In the genomic region with DNA sequence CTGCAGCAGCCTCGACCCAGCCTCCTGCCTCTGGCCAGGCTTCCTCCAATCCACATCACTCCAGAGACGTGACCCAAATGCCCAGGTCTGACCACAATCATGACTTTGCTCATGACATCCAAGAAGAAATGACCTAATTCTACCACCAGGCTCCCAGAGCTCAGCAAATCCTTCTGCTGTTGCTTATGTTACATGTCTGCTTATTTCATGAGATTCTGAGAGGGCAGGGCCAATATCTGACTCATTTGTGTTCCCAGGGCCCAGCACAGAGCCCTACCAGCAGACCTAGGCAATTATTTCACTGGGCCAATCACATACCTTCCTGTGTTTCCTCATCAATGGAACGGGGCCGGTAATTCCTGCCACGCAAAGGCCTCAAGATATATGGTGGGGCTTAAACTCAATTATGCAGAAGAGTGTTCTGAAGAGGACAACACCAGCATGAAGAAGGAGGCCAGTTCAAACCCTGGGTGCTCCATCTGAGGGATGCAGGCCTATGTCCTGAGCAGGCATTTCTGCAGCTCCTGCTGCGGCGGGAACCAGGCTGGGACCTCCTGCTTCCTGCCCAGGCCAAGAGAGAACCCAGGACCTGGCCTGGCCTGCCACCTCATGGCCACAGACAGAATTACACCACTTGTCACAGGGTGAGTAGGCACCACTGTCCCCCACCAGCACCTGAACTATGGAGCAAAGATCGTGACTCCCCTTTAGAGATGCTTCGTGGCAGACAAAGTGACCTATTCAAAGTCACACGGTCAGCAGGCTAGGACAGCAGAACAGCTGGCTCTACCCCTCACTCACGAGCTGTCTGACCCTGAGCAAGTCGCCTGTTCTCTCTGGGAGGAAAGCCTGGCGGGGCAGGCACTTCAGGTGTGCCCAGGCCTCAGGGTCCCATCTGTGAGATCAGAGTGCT, we compare ENCODE assay signal across 8 cellular contexts. TPM values are rescaled to one million over a fixed set of nuclear protein-coding genes. Genes with fewer than 3 reads are reported as not detected.
A peak's percentile ranks its signal among the peaks of the same experiment; 100 is the strongest.
DNase-seq lines count a peak whose midpoint lies in the region; ATAC-seq and TF ChIP-seq lines count a peak whose summit lies in the region.

No MANE protein-coding gene starts in this region.

- dilution Hi-C loops in IMR-90 (cut with HindIII; ENCODE audit: low sequenced_read_pairs, unreplicated experiment): no loop called here

- peak overlapping the region; percentile 68; the same call in 1 of the 2 replicates for H2AK5ac ChIP-seq in IMR-90 (ENCODE audit: low read depth, low read length)

- no peaks in the 10 kb centered on the region for H3K9me1 ChIP-seq in IMR-90 (ENCODE audit: insufficient read depth, low read length)

- DNase-seq in AG04449 (ENCODE audit: low read depth, low spot score): peak; percentile 52
- peak; percentile 91 for DNase-seq in IMR-90
- DNase-seq in activated gamma-delta T cell treated with anti-CD3 and anti-CD28 coated beads, Interleukin-2, amount 50 U/mL, for 16 hours (ENCODE audit: low read depth): peak; percentile 77
- peak; percentile 56 for DNase-seq in foreskin melanocyte
- DNase-seq in osteoblast (ENCODE audit: insufficient read length, low spot score, missing footprints): peak; percentile 97
- peak; percentile 90 to 94 for DNase-seq in suprapubic skin (ENCODE audit: low spot score in 2 of 2)

- in situ Hi-C loops in IMR-90 (cut with MboI; ENCODE audit: low sequenced_read_pairs): loop anchor here (5.0 kb wide), 1 partner anchor 244 kb away; a partner anchor contains a TSS

- no peak overlapping the region for H3K56ac ChIP-seq in IMR-90 (ENCODE audit: extremely low read depth, insufficient read depth, low read length)

- peak overlapping the region; percentile 48 for H2AK9ac ChIP-seq in IMR-90 (replicated peaks; ENCODE audit: low read depth, low read length, poor library complexity)

- H3K79me1 ChIP-seq in IMR-90 (ENCODE audit: low read depth in 1 of 2, low read length in 2 of 2): peaks cover 5 to 24% of the 10 kb centered on the region in 2 experiments

- no peak overlapping the region for H3K4me3 ChIP-seq in AG04449 (ENCODE audit: low read depth, low read length)
- H3K4me3 ChIP-seq in IMR-90 (ENCODE audit: insufficient read depth, low read depth, low read length): no peak overlapping the region
- no peak overlapping the region for H3K4me3 ChIP-seq in osteoblast (ENCODE audit: insufficient read depth, low read length)
- H3K4me3 ChIP-seq in suprapubic skin: no peak overlapping the region

- ATAC-seq in GM18867 (IDR thresholded peaks at IDR 0.05; ENCODE audit: unreplicated experiment): peak; percentile 30
- peak; percentile 95 for ATAC-seq in IMR-90 (ENCODE audit: low read depth)

- H3K79me2 ChIP-seq in osteoblast (ENCODE audit: insufficient read depth, low read length): peaks cover 6% of the 10 kb centered on the region

- H3K14ac ChIP-seq in IMR-90 (replicated peaks; ENCODE audit: low read depth, low read length): no peak overlapping the region

- TF ChIP-seq RAD21 in IMR-90 (IDR thresholded peaks at IDR 0.05; ENCODE audit: low read length): peak; percentile 98

- H2BK15ac ChIP-seq in IMR-90 (ENCODE audit: low read depth, low read length): no peak overlapping the region

- H2BK120ac ChIP-seq in IMR-90 (ENCODE audit: low read depth, low read length): no peak overlapping the region

- POLR2A ChIA-PET in AG04449 (lab: Yijun Ruan, JAX): interaction anchor here (1.0 kb wide), 1 partner anchor 242 kb away, joined by 3 read pairs; no protein-coding TSS in a partner anchor
- POLR2A ChIA-PET in IMR-90 (lab: Charles Lee; ENCODE audit: unreplicated experiment): interaction anchor here (0.5 kb wide), 1 partner anchor 226 kb away, joined by 3 read pairs; no protein-coding TSS in a partner anchor

- peak overlapping the region; percentile 5 for H2BK5ac ChIP-seq in IMR-90 (ENCODE audit: low read depth, low read length, poor library complexity, severe bottlenecking)

- TF ChIP-seq POLR2A in IMR-90 (IDR thresholded peaks at IDR 0.05; ENCODE audit: low read depth, low read length) (peak; percentile 65; the same call in 1 of the 2 replicates), Raji (IDR thresholded peaks at IDR 0.05; ENCODE audit: insufficient read depth, low read depth, low read length) (peak; percentile 24; the same call in 1 of the 2 replicates), suprapubic skin (IDR thresholded peaks at IDR 0.05) (no peak)

- no TSS peak for BruUV-seq in IMR-90 (replicated peaks; lab: Mats Ljungman, UMichigan)

- H3K4me1 ChIP-seq in IMR-90 (ENCODE audit: control insufficient read depth, insufficient read depth, low read length): peaks cover 14% of the 10 kb centered on the region
- H3K4me1 ChIP-seq in osteoblast (ENCODE audit: insufficient read depth, low read length): peaks cover 26% of the 10 kb centered on the region
- peaks cover 24% of the 10 kb centered on the region for H3K4me1 ChIP-seq in suprapubic skin

- H3K9ac ChIP-seq in IMR-90 (ENCODE audit: low read depth, low read length): no peak overlapping the region

- H3K9me3 ChIP-seq in IMR-90 (ENCODE audit: control insufficient read depth, insufficient read depth, low read length) (no peaks in the 10 kb centered on the region), osteoblast (ENCODE audit: low read depth, low read length) (no peaks in the 10 kb centered on the region), suprapubic skin (no peaks in the 10 kb centered on the region)

- no peak overlapping the region for H3K27ac ChIP-seq in IMR-90 (ENCODE audit: insufficient read depth, low read length)
- H3K27ac ChIP-seq in osteoblast (ENCODE audit: low read depth, low read length): peak overlapping the region; percentile 81
- peak overlapping the region; percentile 86 for H3K27ac ChIP-seq in suprapubic skin

- H3K4me2 ChIP-seq in IMR-90 (ENCODE audit: low read depth, low read length) (0 out of 2 replicates have a peak overlapping the region, but pooled peaks have one; percentile 35), osteoblast (ENCODE audit: insufficient read depth, low read length) (peak overlapping the region; percentile 45)

- peak overlapping the region in 1 of 2 experiments; percentile 16; a peak in 1 of 4 replicates for H4K8ac ChIP-seq in IMR-90 (ENCODE audit: low read depth in 2 of 2, low read length in 2 of 2)

- H2AFZ ChIP-seq in IMR-90 (replicated peaks; ENCODE audit: low read length, poor library complexity): peak overlapping the region; percentile 71
- peak overlapping the region; percentile 58 for H2AFZ ChIP-seq in osteoblast (ENCODE audit: low read length)

- H3K23ac ChIP-seq in IMR-90 (ENCODE audit: low read depth, low read length): no peak overlapping the region

- no peak overlapping the region for H4K5ac ChIP-seq in IMR-90 (ENCODE audit: low read depth, low read length)

- no peak overlapping the region for H4K91ac ChIP-seq in IMR-90 (ENCODE audit: insufficient read depth, low read depth, low read length)

- no peak overlapping the region for H3K4ac ChIP-seq in IMR-90 (ENCODE audit: low read depth, low read length)

- H3K27me3 ChIP-seq in IMR-90 (ENCODE audit: control insufficient read depth, insufficient read depth, low read length) (no peaks in the 10 kb centered on the region), osteoblast (ENCODE audit: insufficient read depth, low read length) (no peaks in the 10 kb centered on the region), suprapubic skin (no peaks in the 10 kb centered on the region)

- H4K20me1 ChIP-seq in IMR-90 (ENCODE audit: insufficient read depth, low read length) (peaks cover 6% of the 10 kb centered on the region; the same call in 1 of the 2 replicates), osteoblast (ENCODE audit: insufficient read depth, low read length) (peaks cover 5% of the 10 kb centered on the region)

- H3K18ac ChIP-seq in IMR-90 (ENCODE audit: low read depth, low read length): no peak overlapping the region

- TF ChIP-seq EP300 in suprapubic skin (IDR thresholded peaks at IDR 0.05): no peak

- 100% methylated on average over 1 of the region's 13 CpGs; no CpG with 5 or more reads in 1 of the 2 experiments for WGBS in IMR-90 (ENCODE audit: extremely low coverage in 2 of 2, insufficient read length in 1 of 2), 2 experiments
- WGBS in suprapubic skin: 42% methylated on average over 13 of the region's 13 CpGs

- intact Hi-C loops in IMR-90 (cut with micrococcal nuclease): loop anchor here (1.0 kb wide), 4 partner anchors 118 to 275 kb away; no protein-coding TSS in a partner anchor

- CTCF ChIA-PET in AG04449 (lab: Yijun Ruan, JAX): interaction anchor here (0.6 to 11.2 kb wide), 57 partner anchors 9 to 534 kb away, joined by 3 to 387 read pairs (median 4); a partner anchor contains a TSS
- CTCF ChIA-PET in IMR-90 (lab: Yijun Ruan, JAX): interaction anchor here (0.5 to 2.0 kb wide), 16 partner anchors 13 to 504 kb away, joined by 3 to 26 read pairs (median 4); a partner anchor contains a TSS

- no peak overlapping the region for H2BK20ac ChIP-seq in IMR-90 (ENCODE audit: low read depth, low read length)

- TF ChIP-seq CTCF in AG04449 (IDR thresholded peaks at IDR 0.05; ENCODE audit: insufficient read depth, low read length, missing control alignments): peak; percentile 93
- TF ChIP-seq CTCF in IMR-90 (conservative IDR thresholded peaks at IDR 0.05; ENCODE audit: low read depth, low read length): peak; percentile 96
- TF ChIP-seq CTCF in osteoblast (IDR thresholded peaks at IDR 0.05; ENCODE audit: extremely low read depth, low read depth, low read length): peak; percentile 91
- peak; percentile 86 to 98 for TF ChIP-seq CTCF in suprapubic skin (IDR thresholded peaks at IDR 0.05)

- no peaks in the 10 kb centered on the region for H3K36me3 ChIP-seq in IMR-90 (ENCODE audit: control insufficient read depth, insufficient read depth, low read length)
- H3K36me3 ChIP-seq in osteoblast (ENCODE audit: insufficient read depth, low read length): peaks cover 4% of the 10 kb centered on the region
- H3K36me3 ChIP-seq in suprapubic skin: no peaks in the 10 kb centered on the region

RNA-seq across cellular contexts. Expression of a gene that starts 5.8 kb away (rescaled TPM):
- 14.7 and 18.1 TPM in 2 replicates for total RNA-seq in IMR-90 (2012; rRNA removed)
- polyA plus RNA-seq in IMR-90 (2012; rRNA removed): 20.1 and 31.3 TPM in 2 replicates
- 10.5 and 19.3 TPM in 2 replicates for polyA plus RNA-seq in IMR-90 (2012; cell fraction: cytosol; rRNA removed)
- polyA plus RNA-seq in IMR-90 (2012; cell fraction: nucleus; rRNA removed; ENCODE audit: low replicate concordance): 8.7 and 23.0 TPM in 2 replicates
- total RNA-seq in osteoblast: 1.2 and 1.8 TPM in 2 replicates
- 10 to 100 TPM in 1 of 4 donors, 1 to 10 TPM in 3; 8.8 to 16.5 (median 9.2) TPM for total RNA-seq in suprapubic skin

RNA-seq across cellular contexts. Expression of a gene that starts 14.5 kb away (rescaled TPM):
- total RNA-seq in IMR-90 (2012; rRNA removed) (under 0.01 TPM in 1 of 2 replicates, not detected in the other), osteoblast (under 0.01 TPM in 2 replicates), suprapubic skin (1 to 10 TPM; 1.1 to 2.6 (median 1.9) TPM)
- polyA plus RNA-seq in IMR-90 (2012; rRNA removed): 0.14 and 0.16 TPM in 2 replicates
- polyA plus RNA-seq in IMR-90 (2012; cell fraction: cytosol; rRNA removed): 0.08 and 0.09 TPM in 2 replicates
- polyA plus RNA-seq in IMR-90 (2012; cell fraction: nucleus; rRNA removed; ENCODE audit: low replicate concordance): 1.1 and 1.9 TPM in 2 replicates

RNA-seq across cellular contexts. Expression of a gene that starts 26.2 kb away (rescaled TPM):
- total RNA-seq in IMR-90 (2012; rRNA removed) (not detected in 2 replicates), osteoblast (not detected in 2 replicates), suprapubic skin (not detected)
- polyA plus RNA-seq in IMR-90 (2012; rRNA removed): not detected in 2 replicates
- not detected in 2 replicates for polyA plus RNA-seq in IMR-90 (2012; cell fraction: cytosol; rRNA removed)
- not detected in 2 replicates for polyA plus RNA-seq in IMR-90 (2012; cell fraction: nucleus; rRNA removed; ENCODE audit: low replicate concordance)

RNA-seq across cellular contexts. Expression of a gene that starts 28.1 kb away (rescaled TPM):
- total RNA-seq in IMR-90 (2012; rRNA removed) (under 0.01 and 0.18 TPM in 2 replicates), osteoblast (0.29 and 0.36 TPM in 2 replicates), suprapubic skin (1 to 10 TPM; 1.1 to 2.7 (median 1.7) TPM)
- 0.14 and 0.15 TPM in 2 replicates for polyA plus RNA-seq in IMR-90 (2012; rRNA removed)
- 0.02 and 0.13 TPM in 2 replicates for polyA plus RNA-seq in IMR-90 (2012; cell fraction: cytosol; rRNA removed)
- 0.12 and 0.17 TPM in 2 replicates for polyA plus RNA-seq in IMR-90 (2012; cell fraction: nucleus; rRNA removed; ENCODE audit: low replicate concordance)

Comparison
In these comparisons a context has a peak if more than half of its experiments do, and no peak if none do; other contexts are left out.
1. POLR2A ChIP-seq: peak in IMR-90 (single experiment) and Raji (single experiment); none in suprapubic skin (0 of 2).
2. Peak in every context shown above with its lines, with median percentiles within 50 percentile points of each other: DNase-seq and CTCF ChIP-seq.